ENCODE assay signal across 8 cellular contexts in genomic region chr14:33949051-33950037, GRCh38. TPM values are rescaled to one million over a fixed set of nuclear protein-coding genes. Genes with fewer than 3 reads are reported as not detected.
A peak's percentile ranks its signal among the peaks of the same experiment; 100 is the strongest.
DNase-seq lines count a peak whose midpoint lies in the region; ATAC-seq and TF ChIP-seq lines count a peak whose summit lies in the region.

No MANE protein-coding gene starts in this region.

- intact Hi-C loops in activated CD8-positive, alpha-beta T cell treated with anti-CD3 and anti-CD28 coated beads for 36 hours (cut with micrococcal nuclease): no loop called here
- intact Hi-C loops in activated naive CD4-positive, alpha-beta T cell treated with anti-CD3 and anti-CD28 coated beads for 36 hours (cut with micrococcal nuclease): loop anchor here (10.0 kb wide), 2 partner anchors 145 to 275 kb away; no protein-coding TSS in a partner anchor

- peaks cover 51% of the 10 kb centered on the region for H3K36me3 Mint-ChIP-seq in T-helper 1 cell treated with Interleukin-12 subunit alpha and Interleukin-12 subunit beta and Interleukin-4 antibody, amounts not matched to agents 30 μg/mL and 1 μg/mL, for 36 hours (ENCODE audit: low read depth)
- no peaks in the 10 kb centered on the region for H3K36me3 Mint-ChIP-seq in activated CD8-positive, alpha-beta T cell treated with anti-CD3 and anti-CD28 coated beads for 36 hours (ENCODE audit: low read depth)
- no peaks in the 10 kb centered on the region for H3K36me3 Mint-ChIP-seq in activated naive CD4-positive, alpha-beta T cell treated with anti-CD3 and anti-CD28 coated beads for 36 hours (ENCODE audit: low read depth)

- POLR2A ChIA-PET in activated CD8-positive, alpha-beta T cell treated with anti-CD3 and anti-CD28 coated beads for 36 hours (lab: Charles Lee): no interaction called here

- peak overlapping the region; percentile 31 for H3K27ac Mint-ChIP-seq in T-helper 1 cell treated with Interleukin-12 subunit alpha and Interleukin-12 subunit beta and Interleukin-4 antibody, amounts not matched to agents 30 μg/mL and 1 μg/mL, for 36 hours
- H3K27ac Mint-ChIP-seq in activated CD8-positive, alpha-beta T cell treated with anti-CD3 and anti-CD28 coated beads for 36 hours: no peak overlapping the region
- H3K27ac Mint-ChIP-seq in activated naive CD4-positive, alpha-beta T cell treated with anti-CD3 and anti-CD28 coated beads for 36 hours: no peak overlapping the region

- H3K4me1 Mint-ChIP-seq in T-helper 1 cell treated with Interleukin-12 subunit alpha and Interleukin-12 subunit beta and Interleukin-4 antibody, amounts not matched to agents 30 μg/mL and 1 μg/mL, for 36 hours (ENCODE audit: low read depth): peaks cover 50% of the 10 kb centered on the region
- peaks cover 12% of the 10 kb centered on the region for H3K4me1 Mint-ChIP-seq in activated CD8-positive, alpha-beta T cell treated with anti-CD3 and anti-CD28 coated beads for 36 hours (ENCODE audit: low read depth)
- H3K4me1 Mint-ChIP-seq in activated naive CD4-positive, alpha-beta T cell treated with anti-CD3 and anti-CD28 coated beads for 36 hours (ENCODE audit: low read depth): peaks cover 7% of the 10 kb centered on the region

- H3K27ac ChIP-seq in substantia nigra (ENCODE audit: low read depth, low read length, poor library complexity, severe bottlenecking): peak overlapping the region; percentile 83

- no peak for TF ChIP-seq CTCF in activated CD8-positive, alpha-beta T cell treated with anti-CD3 and anti-CD28 coated beads for 36 hours (IDR thresholded peaks at IDR 0.05)

- peaks cover 57% of the 10 kb centered on the region for H3K27me3 Mint-ChIP-seq in T-helper 1 cell treated with Interleukin-12 subunit alpha and Interleukin-12 subunit beta and Interleukin-4 antibody, amounts not matched to agents 30 μg/mL and 1 μg/mL, for 36 hours (ENCODE audit: low read depth)
- peaks cover 49% of the 10 kb centered on the region for H3K27me3 Mint-ChIP-seq in activated CD8-positive, alpha-beta T cell treated with anti-CD3 and anti-CD28 coated beads for 36 hours
- peaks cover 44% of the 10 kb centered on the region for H3K27me3 Mint-ChIP-seq in activated naive CD4-positive, alpha-beta T cell treated with anti-CD3 and anti-CD28 coated beads for 36 hours (ENCODE audit: low read depth)

- DNase-seq in T-helper 1 cell (no peak), left kidney (ENCODE audit: low read depth, low spot score) (peak; percentile 39), substantia nigra (lab: John Stamatoyannopoulos, UW) (peak in 2 of 49 donors; percentile 19 to 23), mesenteric fat pad (ENCODE audit: low spot score) (no peak)
- DNase-seq in activated CD8-positive, alpha-beta T cell treated with anti-CD3 and anti-CD28 coated beads for 36 hours: no peak
- no peak for DNase-seq in activated naive CD4-positive, alpha-beta T cell treated with anti-CD3 and anti-CD28 coated beads for 36 hours

- no peaks in the 10 kb centered on the region for H3K9me3 Mint-ChIP-seq in T-helper 1 cell treated with Interleukin-12 subunit alpha and Interleukin-12 subunit beta and Interleukin-4 antibody, amounts not matched to agents 30 μg/mL and 1 μg/mL, for 36 hours
- H3K9me3 Mint-ChIP-seq in activated CD8-positive, alpha-beta T cell treated with anti-CD3 and anti-CD28 coated beads for 36 hours: no peaks in the 10 kb centered on the region
- H3K9me3 Mint-ChIP-seq in activated naive CD4-positive, alpha-beta T cell treated with anti-CD3 and anti-CD28 coated beads for 36 hours: no peaks in the 10 kb centered on the region

- CTCF ChIA-PET in activated CD8-positive, alpha-beta T cell treated with anti-CD3 and anti-CD28 coated beads for 36 hours (lab: Charles Lee): no interaction called here
- CTCF ChIA-PET in activated naive CD4-positive, alpha-beta T cell treated with anti-CD3 and anti-CD28 coated beads for 36 hours (lab: Charles Lee): interaction anchor here (0.6 kb wide), 1 partner anchor 112 kb away, joined by 3 read pairs; no protein-coding TSS in a partner anchor

- ATAC-seq in activated CD8-positive, alpha-beta T cell treated with anti-CD3 and anti-CD28 coated beads for 36 hours: no peak
- no peak for ATAC-seq in HG03196 (IDR thresholded peaks at IDR 0.05; ENCODE audit: unreplicated experiment)

- H3K4me3 Mint-ChIP-seq in T-helper 1 cell treated with Interleukin-12 subunit alpha and Interleukin-12 subunit beta and Interleukin-4 antibody, amounts not matched to agents 30 μg/mL and 1 μg/mL, for 36 hours: peak overlapping the region; percentile 87
- H3K4me3 Mint-ChIP-seq in activated CD8-positive, alpha-beta T cell treated with anti-CD3 and anti-CD28 coated beads for 36 hours: peak overlapping the region; percentile 75
- H3K4me3 Mint-ChIP-seq in activated naive CD4-positive, alpha-beta T cell treated with anti-CD3 and anti-CD28 coated beads for 36 hours: no peak overlapping the region

RNA-seq across cellular contexts. Expression of gene EGLN3, which starts 1.5 kb away (rescaled TPM):
- 1 to 10 TPM; 3.5 to 4.2 TPM for total RNA-seq in activated CD8-positive, alpha-beta T cell treated with anti-CD3 and anti-CD28 coated beads for 36 hours
- under 1 TPM; 0.07 to 0.48 TPM for total RNA-seq in activated naive CD4-positive, alpha-beta T cell treated with anti-CD3 and anti-CD28 coated beads for 36 hours
- total RNA-seq in mesenteric fat pad: 4.7 TPM
